In the genomic region with DNA sequence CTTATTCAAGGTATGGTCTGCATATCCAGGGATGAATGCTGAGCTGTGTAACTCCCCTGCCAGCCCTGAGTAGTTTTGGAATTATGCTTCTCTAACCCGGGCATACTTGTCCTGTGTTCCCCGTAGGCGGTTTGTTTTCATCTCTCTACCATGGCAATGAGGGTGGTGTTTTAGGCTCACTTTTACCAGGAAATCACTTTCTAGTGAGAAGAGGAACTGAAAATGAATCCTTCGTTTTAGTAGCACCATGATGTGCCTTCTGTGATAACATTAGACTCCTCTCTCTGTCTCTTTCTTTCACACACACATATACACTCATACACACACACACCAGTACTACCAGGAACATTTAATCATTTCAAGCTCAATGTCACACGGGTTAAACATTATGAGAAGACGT, we compare ENCODE assay signal across 12 cellular contexts. TPM values are rescaled to one million over a fixed set of nuclear protein-coding genes. Genes with fewer than 3 reads are reported as not detected.
A peak's percentile ranks its signal among the peaks of the same experiment; 100 is the strongest.
DNase-seq lines count a peak whose midpoint lies in the region; ATAC-seq and TF ChIP-seq lines count a peak whose summit lies in the region.
"Had no signal": no experiment of that assay in that cellular context is flagged by ENCODE, and none has a peak within 500 bp of the region (broad histone marks: within the 10 kb centered on the region; RNA-seq: fewer than 3 reads in every experiment).

No MANE protein-coding gene starts in this region.

- H3K9me3 ChIP-seq in osteoblast (ENCODE audit: low read depth, low read length): no peaks in the 10 kb centered on the region
- H3K9me3 ChIP-seq: sigmoid colon had no signal

- H3K27ac ChIP-seq in osteoblast (ENCODE audit: low read depth, low read length): no peak overlapping the region
- H3K27ac ChIP-seq: sigmoid colon had no signal

- peaks cover 26% of the 10 kb centered on the region for H3K27me3 ChIP-seq in osteoblast (ENCODE audit: insufficient read depth, low read length)
- H3K27me3 ChIP-seq: sigmoid colon had no signal

- H3K36me3 Mint-ChIP-seq in activated T-cell treated with anti-CD3 and anti-CD28 coated beads, Interleukin-2, amount 50 U/mL, for 4 hours (ENCODE audit: insufficient read depth): no peaks in the 10 kb centered on the region
- H3K36me3 Mint-ChIP-seq in mesothelial cell of epicardium: no peaks in the 10 kb centered on the region
- H3K36me3 Mint-ChIP-seq: T-cell had no signal

- H3K4me3 ChIP-seq in osteoblast (ENCODE audit: insufficient read depth, low read length): no peak overlapping the region
- H3K4me3 ChIP-seq: sigmoid colon had no signal

- peak overlapping the region; percentile 10 for H3K4me2 ChIP-seq in osteoblast (ENCODE audit: insufficient read depth, low read length)

- peaks cover 4% of the 10 kb centered on the region for H3K4me1 Mint-ChIP-seq in activated T-cell treated with anti-CD3 and anti-CD28 coated beads, Interleukin-2, amount 50 U/mL, for 4 hours (ENCODE audit: low read depth)
- H3K4me1 Mint-ChIP-seq in mesothelial cell of epicardium: no peaks in the 10 kb centered on the region

- no peaks in the 10 kb centered on the region for H3K4me1 ChIP-seq in osteoblast (ENCODE audit: insufficient read depth, low read length)
- H3K4me1 ChIP-seq: sigmoid colon had no signal

- H3K9me3 Mint-ChIP-seq in activated T-cell treated with anti-CD3 and anti-CD28 coated beads, Interleukin-2, amount 50 U/mL, for 4 hours: no peaks in the 10 kb centered on the region
- peaks cover 10% of the 10 kb centered on the region for H3K9me3 Mint-ChIP-seq in mesothelial cell of epicardium

- H2AFZ ChIP-seq in osteoblast (ENCODE audit: low read length): no peak overlapping the region

- no peak for DNase-seq in activated CD4-positive, CD25-positive, alpha-beta regulatory T cell (lab: John Stamatoyannopoulos, UW)
- DNase-seq in osteoblast (ENCODE audit: insufficient read length, low spot score, missing footprints) (no peak), kidney tubule cell (ENCODE audit: low spot score) (no peak), mesothelial cell of epicardium (ENCODE audit: low spot score in 2 of 2, unreplicated experiment in 2 of 2) (no peak)
- DNase-seq in activated T-cell treated with anti-CD3 and anti-CD28 coated beads, Interleukin-2, amount 50 U/mL, for 4 hours: no peak
- DNase-seq: NCI-H1105 treated with DMSO at 0.1 percent for 48 hours, sigmoid colon, T-cell had no signal

- ATAC-seq in activated CD4-positive, CD25-positive, alpha-beta regulatory T cell treated with anti-CD3 and anti-CD28 coated beads, Interleukin-2, amount 50 U/mL, for 24 hours: peak; percentile 35 to 53
- ATAC-seq in HG02623 (IDR thresholded peaks at IDR 0.05; ENCODE audit: unreplicated experiment) (peak; percentile 93), HG03558 (IDR thresholded peaks at IDR 0.05; ENCODE audit: extremely low read depth, unreplicated experiment) (peak; percentile 92)
- ATAC-seq in activated T-cell treated with anti-CD3 and anti-CD28 coated beads, Interleukin-2, amount 50 U/mL, for 4 hours: no peak
- ATAC-seq: T-cell had no signal

- H3K27me3 Mint-ChIP-seq in activated T-cell treated with anti-CD3 and anti-CD28 coated beads, Interleukin-2, amount 50 U/mL, for 4 hours (ENCODE audit: low read depth): peaks cover 32% of the 10 kb centered on the region
- peaks cover 16% of the 10 kb centered on the region for H3K27me3 Mint-ChIP-seq in mesothelial cell of epicardium (ENCODE audit: low read depth)

- no peaks in the 10 kb centered on the region for H3K36me3 ChIP-seq in osteoblast (ENCODE audit: insufficient read depth, low read length)
- H3K36me3 ChIP-seq: sigmoid colon had no signal

- no peaks in the 10 kb centered on the region for H3K79me2 ChIP-seq in osteoblast (ENCODE audit: insufficient read depth, low read length)

- TF ChIP-seq CTCF in osteoblast (IDR thresholded peaks at IDR 0.05; ENCODE audit: extremely low read depth, low read depth, low read length): no peak
- TF ChIP-seq CTCF in mesothelial cell of epicardium (IDR thresholded peaks at IDR 0.05; ENCODE audit: unreplicated experiment): no peak

- no peaks in the 10 kb centered on the region for H4K20me1 ChIP-seq in osteoblast (ENCODE audit: insufficient read depth, low read length)

- H3K4me3 Mint-ChIP-seq in activated T-cell treated with anti-CD3 and anti-CD28 coated beads, Interleukin-2, amount 50 U/mL, for 4 hours: no peak overlapping the region
- no peak overlapping the region for H3K4me3 Mint-ChIP-seq in mesothelial cell of epicardium
- H3K4me3 Mint-ChIP-seq: T-cell had no signal

- no peak overlapping the region for H3K27ac Mint-ChIP-seq in mesothelial cell of epicardium
- H3K27ac Mint-ChIP-seq: activated T-helper 2 cell treated with anti-CD3 and anti-CD28 coated beads, Interferon-gamma antibody, Interleukin-2, Interleukin-4, amounts not matched to agents 10 μg/mL and 5 μg/mL and 100 μg/mL, durations not matched to agents 14 hours and 24 hours and 36 hours; T-cell had no signal

RNA-seq across cellular contexts. Expression of a gene that starts 31.2 kb away (rescaled TPM):
- 71.6 and 80.0 TPM in 2 replicates for total RNA-seq in osteoblast
- 100 to 1,000 TPM; 239 to 271 (median 253) TPM for total RNA-seq in activated T-cell treated with anti-CD3 and anti-CD28 coated beads, Interleukin-2, amount 50 U/mL, for 4 hours
- 34.2 to 35.3 TPM (median 34.9 TPM) in 3 replicates for total RNA-seq in mesothelial cell of epicardium

Comparison
In these comparisons a context has a peak if more than half of its experiments do, and no peak if none do; other contexts are left out.
1. ATAC-seq: peak in activated CD4-positive, CD25-positive, alpha-beta regulatory T cell treated with anti-CD3 and anti-CD28 coated beads, Interleukin-2, amount 50 U/mL, for 24 hours (2 of 2), HG02623 (single experiment) and HG03558 (single experiment); none in activated T-cell treated with anti-CD3 and anti-CD28 coated beads, Interleukin-2, amount 50 U/mL, for 4 hours (0 of 2).